15 cellular contexts compared by ENCODE assay signal in the genomic region with DNA sequence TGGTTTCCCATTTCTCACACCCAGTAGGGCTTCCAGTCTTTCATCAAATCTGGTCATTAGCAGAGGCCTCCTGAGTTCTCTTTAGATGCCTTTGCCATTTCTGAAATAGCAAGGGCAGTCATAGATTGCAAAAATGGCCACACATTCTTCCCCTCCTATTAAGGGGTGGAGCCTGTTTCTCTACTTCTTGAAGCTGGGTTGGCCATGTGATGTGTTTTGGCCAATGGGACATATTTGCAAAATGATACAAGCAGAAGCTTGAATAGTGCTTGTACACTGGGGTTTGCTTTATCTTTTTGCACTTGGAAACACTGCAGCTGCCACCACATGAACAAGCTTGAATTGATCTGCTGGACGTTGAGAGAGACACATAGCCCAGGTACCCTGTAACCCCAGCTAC.
DNase-seq lines count a peak whose midpoint lies in the region; ATAC-seq, FAIRE-seq and TF ChIP-seq lines count a peak whose summit lies in the region.
"Had no signal": no experiment of that assay in that cellular context is flagged by ENCODE, and none has a peak within 500 bp of the region (broad histone marks: within the 10 kb centered on the region; RNA-seq: fewer than 3 reads in every experiment).

No MANE protein-coding gene starts in this region.

- CTCF ChIA-PET in K562 (lab: Yijun Ruan, JAX; ENCODE audit: low intra/inter-chr PET ratio), result no interaction called here
- CTCF ChIA-PET in Calu3 (lab: Charles Lee), result no interaction called here

- no peaks in the 10 kb centered on the region for H3K9me2 ChIP-seq in Karpas-422 (replicated peaks; ENCODE audit: insufficient read depth, low read length)

- H3K9me3 Mint-ChIP-seq in Calu3 (ENCODE audit: low read depth, unreplicated experiment), result peaks cover 6% of the 10 kb centered on the region

- TF ChIP-seq CTCF in K562 (IDR thresholded peaks at IDR 0.05 in 2 of 3, conservative IDR thresholded peaks at IDR 0.05 in 1 of 3; ENCODE audit: insufficient read depth in 2 of 3, low read depth in 1 of 3, low read length in 3 of 3), result no peak
- no peak for TF ChIP-seq CTCF in spleen (IDR thresholded peaks at IDR 0.05 in 8 of 11, conservative IDR thresholded peaks at IDR 0.05 in 3 of 11)
- TF ChIP-seq CTCF in Calu3 (IDR thresholded peaks at IDR 0.05; ENCODE audit: unreplicated experiment), result no peak

- no peaks in the 10 kb centered on the region for H3K27me3 ChIP-seq in BLaER1 treated with 17β-estradiol and CSF1 and Interleukin-3, amounts not matched to agents 10 nM and 100 nM
- H3K27me3 ChIP-seq in Karpas-422 (ENCODE audit: low read length) (no peaks in the 10 kb centered on the region), K562 (ENCODE audit: control insufficient read depth in 2 of 2, insufficient read depth in 2 of 2, low read length in 2 of 2) (no peaks in the 10 kb centered on the region), spleen (replicated peaks in 1 of 7) (no peaks in the 10 kb centered on the region)

- no peak for TF ChIP-seq EP300 in K562 (IDR thresholded peaks at IDR 0.05; ENCODE audit: low read length)

- H3K36me3 ChIP-seq in BLaER1 treated with 17β-estradiol and CSF1 and Interleukin-3, amounts not matched to agents 10 nM and 100 nM, result peaks cover 0 to 42% (median 36%) of the 10 kb centered on the region in 11 experiments; a peak in 16 of 22 replicates
- H3K36me3 ChIP-seq in Karpas-422 (ENCODE audit: insufficient read depth, low read length) (no peaks in the 10 kb centered on the region; the same call in 1 of the 2 replicates), K562 (ENCODE audit: control insufficient read depth, insufficient read depth, low read length) (peaks cover 4% of the 10 kb centered on the region; the same call in 1 of the 3 replicates), spleen (no peaks in the 10 kb centered on the region)

- no peak for FAIRE-seq in K562 (lab: Jason Lieb, UNC)
- FAIRE-seq: H54 had no signal

- no peak for TF ChIP-seq RAD21 in K562 (CRISPR knock-in tag; conservative IDR thresholded peaks at IDR 0.05 in 1 of 2, IDR thresholded peaks at IDR 0.05 in 1 of 2)

- no peaks in the 10 kb centered on the region for H3K79me2 ChIP-seq in Karpas-422 (ENCODE audit: low read length)
- no peaks in the 10 kb centered on the region for H3K79me2 ChIP-seq in K562 (ENCODE audit: control insufficient read depth, insufficient read depth, low read length)

- no peak overlapping the region; a peak in 1 of 20 replicates for H3K4me3 ChIP-seq in BLaER1 treated with 17β-estradiol and CSF1 and Interleukin-3, amounts not matched to agents 10 nM and 100 nM
- H3K4me3 ChIP-seq in Karpas-422 (ENCODE audit: low read length) (no peak overlapping the region), K562 (no peak overlapping the region), spleen (no peak overlapping the region)
- H3K4me3 ChIP-seq: GM23248 had no signal

- H2AFZ ChIP-seq in Karpas-422 (ENCODE audit: low read length) (no peak overlapping the region), K562 (ENCODE audit: low read depth, low read length) (no peak overlapping the region)
- H2AFZ ChIP-seq: GM23248 had no signal

- H3K27me3 Mint-ChIP-seq in Calu3 (ENCODE audit: unreplicated experiment), result no peaks in the 10 kb centered on the region

- H3K9me1 ChIP-seq in K562 (ENCODE audit: control insufficient read depth, insufficient read depth, low read length), result no peaks in the 10 kb centered on the region

- H3K4me1 ChIP-seq in BLaER1 treated with 17β-estradiol and CSF1 and Interleukin-3, amounts not matched to agents 10 nM and 100 nM, result peaks cover 14 to 84% (median 60%) of the 10 kb centered on the region in 10 experiments
- H3K4me1 ChIP-seq in Karpas-422 (ENCODE audit: low read length) (peaks cover 31% of the 10 kb centered on the region), K562 (replicated peaks in 1 of 2; ENCODE audit: control insufficient read depth in 2 of 2, insufficient read depth in 2 of 2, low read length in 2 of 2) (no peaks in the 10 kb centered on the region), spleen (peaks cover 0 to 25% (median 2%) of the 10 kb centered on the region in 6 donors)

- intact Hi-C loops in K562 (cut with micrococcal nuclease) (no loop called here), spleen (cut with DNase I; ENCODE audit: low total_unique reads) (no loop called here), Calu3 (cut with micrococcal nuclease; ENCODE audit: unreplicated experiment) (no loop called here)

- H3K4me2 ChIP-seq in BLaER1 treated with 17β-estradiol and CSF1 and Interleukin-3, amounts not matched to agents 10 nM and 100 nM, result peak overlapping the region in 10 of 11 experiments; percentile 19 to 70 (median 44); a peak in 21 of 22 replicates
- no peak overlapping the region for H3K4me2 ChIP-seq in Karpas-422 (ENCODE audit: low read depth, low read length, poor library complexity, severe bottlenecking)
- no peak overlapping the region for H3K4me2 ChIP-seq in K562 (ENCODE audit: insufficient read depth, low read length)

- no peak overlapping the region for H3K4me3 Mint-ChIP-seq in Calu3 (ENCODE audit: low read depth, unreplicated experiment)
- H3K4me3 Mint-ChIP-seq: IgD-negative memory B cell had no signal

- TF ChIP-seq POLR2A in K562 (conservative IDR thresholded peaks at IDR 0.05) (no peak), spleen (IDR thresholded peaks at IDR 0.05) (no peak)

- in situ Hi-C loops in K562 (cut with MboI), result no loop called here

- 52% methylated on average over 1 of the region's 1 CpG for WGBS in K562 (ENCODE audit: insufficient coverage, low coverage, missing lambda C conversion rate)
- 88 to 93% (median 90%) methylated on average over 1 of the region's 1 CpG for WGBS in spleen, 5 donors

- H3K9ac ChIP-seq in BLaER1 treated with 17β-estradiol and CSF1 and Interleukin-3, amounts not matched to agents 10 nM and 100 nM, result peak overlapping the region in 1 of 11 experiments; percentile 6; a peak in 1 of 22 replicates
- H3K9ac ChIP-seq in Karpas-422 (ENCODE audit: low read length) (no peak overlapping the region), K562 (ENCODE audit: insufficient read depth in 1 of 2, low read depth in 2 of 2, low read length in 2 of 2) (no peak overlapping the region)
- H3K9ac ChIP-seq: GM23248 had no signal

- H4K20me1 ChIP-seq in BLaER1 treated with 17β-estradiol and CSF1 and Interleukin-3, amounts not matched to agents 10 nM and 100 nM, result no peaks in the 10 kb centered on the region
- H4K20me1 ChIP-seq in Karpas-422 (ENCODE audit: insufficient read depth, low read depth, low read length), result no peaks in the 10 kb centered on the region
- no peaks in the 10 kb centered on the region for H4K20me1 ChIP-seq in K562 (replicated peaks; ENCODE audit: control insufficient read depth, insufficient read depth, low read length)

- DNase-seq in Karpas-422 (peak; percentile 49), K562 (ENCODE audit: extremely low read depth in 1 of 4, low spot score in 3 of 4) (peak in 1 of 4 experiments; percentile 15), spleen (no peak), Calu3 (no peak), OCI-M2 (lab: John Stamatoyannopoulos, UW; ENCODE audit: unreplicated experiment) (no peak)
- DNase-seq in stimulated activated naive CD8-positive, alpha-beta T cell treated with anti-CD3 and anti-CD28 coated beads, Interleukin-15, Interleukin-2, amounts not matched to agents 100 U/mL and 50 U/mL, for 24 hours, result no peak
- DNase-seq: 8988T, ACHN, DMS 273 treated with DMSO at 0.1 percent for 48 hours, GM23248 had no signal

- H3K27ac Mint-ChIP-seq in Calu3 (ENCODE audit: unreplicated experiment), result no peak overlapping the region
- H3K27ac Mint-ChIP-seq: IgD-negative memory B cell had no signal

- peaks cover 17% of the 10 kb centered on the region for H3K4me1 Mint-ChIP-seq in Calu3 (ENCODE audit: low read depth, unreplicated experiment)

- H3K27ac ChIP-seq in BLaER1 treated with 17β-estradiol and CSF1 and Interleukin-3, amounts not matched to agents 10 nM and 100 nM, result peak overlapping the region in 8 of 11 experiments; percentile 38 to 72 (median 52); a peak in 15 of 22 replicates
- no peak overlapping the region for H3K27ac ChIP-seq in Karpas-422 (ENCODE audit: low read length)
- no peak overlapping the region for H3K27ac ChIP-seq in K562 (ENCODE audit: extremely low read depth, low read depth, low read length)
- H3K27ac ChIP-seq in spleen, result peak overlapping the region in 6 of 8 donors; percentile 24 to 81 (median 46)
- H3K27ac ChIP-seq: C4-2B, GM23248 had no signal

- peak; percentile 78 for ATAC-seq in K562
- no peak for ATAC-seq in stimulated activated naive CD8-positive, alpha-beta T cell treated with anti-CD3 and anti-CD28 coated beads, Interleukin-15, Interleukin-2, amounts not matched to agents 100 U/mL and 50 U/mL, for 24 hours
- ATAC-seq: HCT116 had no signal

- no peaks in the 10 kb centered on the region for H3K36me3 Mint-ChIP-seq in Calu3 (ENCODE audit: insufficient read depth, unreplicated experiment)

- POLR2A ChIA-PET in K562 (lab: Yijun Ruan, JAX), result interaction anchor here (1.4 kb wide), 1 partner anchor 13 kb away, joined by 4 read pairs; no protein-coding TSS in a partner anchor

- peaks cover 33 to 64% (median 51%) of the 10 kb centered on the region in 11 experiments for H3K9me3 ChIP-seq in BLaER1 treated with 17β-estradiol and CSF1 and Interleukin-3, amounts not matched to agents 10 nM and 100 nM (replicated peaks in 1 of 11)
- H3K9me3 ChIP-seq in Karpas-422 (ENCODE audit: low read length) (peaks cover 6% of the 10 kb centered on the region), K562 (replicated peaks; ENCODE audit: control insufficient read depth, insufficient read depth, low read depth, low read length) (peaks cover 9% of the 10 kb centered on the region), spleen (peaks cover 0 to 27% (median 17%) of the 10 kb centered on the region in 8 donors)

- BruUV-seq in K562 (replicated peaks; lab: Mats Ljungman, UMichigan) (no TSS peak), Calu3 (replicated peaks; lab: Mats Ljungman, UMichigan) (no TSS peak)

TF ChIP-seq in K562, 482 proteins besides CTCF, POLR2A, EP300 and RAD21 (continues in another document):
- TF ChIP-seq ZFP36 (IDR thresholded peaks at IDR 0.05; ENCODE audit: low read depth, low read length, partially characterized antibody) (no peak), SMAD4 (CRISPR knock-in tag; conservative IDR thresholded peaks at IDR 0.05) (no peak), CCAR2 (IDR thresholded peaks at IDR 0.05; ENCODE audit: low read depth, low read length) (no peak), NFIX (CRISPR knock-in tag; IDR thresholded peaks at IDR 0.05; ENCODE audit: low read depth) (no peak), POLR3G (IDR thresholded peaks at IDR 0.05; ENCODE audit: extremely low read depth, insufficient read length, insufficient replicate concordance) (no peak)
- TF ChIP-seq, protein P1, sequence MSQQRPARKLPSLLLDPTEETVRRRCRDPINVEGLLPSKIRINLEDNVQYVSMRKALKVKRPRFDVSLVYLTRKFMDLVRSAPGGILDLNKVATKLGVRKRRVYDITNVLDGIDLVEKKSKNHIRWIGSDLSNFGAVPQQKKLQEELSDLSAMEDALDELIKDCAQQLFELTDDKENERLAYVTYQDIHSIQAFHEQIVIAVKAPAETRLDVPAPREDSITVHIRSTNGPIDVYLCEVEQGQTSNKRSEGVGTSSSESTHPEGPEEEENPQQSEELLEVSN (IDR thresholded peaks at IDR 0.05; ENCODE audit: borderline replicate concordance in 1 of 2, extremely low read depth in 1 of 2, insufficient read depth in 1 of 2, insufficient read length in 1 of 2, low read depth in 1 of 2, low read length in 1 of 2, poor library complexity in 1 of 2, severe bottlenecking in 1 of 2), result no peak

Comparison
In these comparisons a context has a peak if more than half of its experiments do, and no peak if none do; other contexts are left out.
1. H3K27ac ChIP-seq: peak in BLaER1 treated with 17β-estradiol and CSF1 and Interleukin-3, amounts not matched to agents 10 nM and 100 nM (8 of 11) and spleen (6 of 8); none in Karpas-422 (single experiment) and K562 (single experiment).
2. H3K4me2 ChIP-seq: peak in BLaER1 treated with 17β-estradiol and CSF1 and Interleukin-3, amounts not matched to agents 10 nM and 100 nM (10 of 11); none in Karpas-422 (single experiment) and K562 (single experiment).